ENCODE assay signal across 27 cellular contexts in genomic region chr13:41099986-41100385, GRCh38.
"Had no signal": no experiment of that assay in that cellular context is flagged by ENCODE, and none has a peak within 500 bp of the region (broad histone marks: within the 10 kb centered on the region; RNA-seq: fewer than 3 reads in every experiment).

No MANE protein-coding gene starts in this region.

- H3K4me3 Mint-ChIP-seq: immature natural killer cell; naive thymus-derived CD8-positive, alpha-beta T cell; nephron; neural progenitor cell; stimulated activated naive B cell treated with anti-CD40 and anti-IgM and Interleukin-4, amounts not matched to agents 10 μg/mL and 1 μg/mL and 100 μg/mL, for 72 hours had no signal

- H3K4me3 ChIP-seq: left lung, lower lobe of right lung, neural progenitor cell, right atrium auricular region, right lobe of liver, smooth muscle cell, stomach, testis, thyroid gland, transverse colon, upper lobe of left lung, vagina had no signal

- DNase-seq: hypothalamus; immature natural killer cell; kidney; left colon; left lung; lower lobe of right lung; mammary epithelial cell; mesenchymal stem cell; naive thymus-derived CD8-positive, alpha-beta T cell; occipital lobe; right lobe of liver; stimulated activated CD4-positive, alpha-beta T cell treated with anti-CD3 and anti-CD28 coated beads, Interleukin-2, amount 100 ng/mL, for 24 hours; stimulated activated CD4-positive, alpha-beta T cell treated with anti-CD3 and anti-CD28 coated beads, Interleukin-4, amount 100 ng/mL, for 1 hour; stimulated activated naive B cell treated with anti-CD40 and anti-IgM and Interleukin-4, amounts not matched to agents 10 μg/mL and 1 μg/mL and 100 μg/mL, for 72 hours; stimulated activated naive CD8-positive, alpha-beta T cell treated with anti-CD3 and anti-CD28 coated beads, Interleukin-15, Interleukin-2, amounts not matched to agents 100 U/mL and 50 U/mL, for 24 hours; stomach; testis; thyroid gland; transverse colon; upper lobe of left lung had no signal

- H2AFZ ChIP-seq: neural progenitor cell, parathyroid adenoma had no signal

- H3K36me3 ChIP-seq: left lung, lower lobe of right lung, neural progenitor cell, neutrophil, right atrium auricular region, right lobe of liver, stomach, thyroid gland, transverse colon, upper lobe of left lung, vagina had no signal

- H3K27me3 ChIP-seq: left lung, neural progenitor cell, neutrophil, right atrium auricular region, right lobe of liver, stomach, testis, thyroid gland, transverse colon, upper lobe of left lung, vagina had no signal

- H3K27ac Mint-ChIP-seq: immature natural killer cell; naive thymus-derived CD8-positive, alpha-beta T cell; nephron; neural progenitor cell; stimulated activated naive B cell treated with anti-CD40 and anti-IgM and Interleukin-4, amounts not matched to agents 10 μg/mL and 1 μg/mL and 100 μg/mL, for 72 hours had no signal

- H3K4me2 ChIP-seq: neural progenitor cell, smooth muscle cell had no signal

- H3K4me1 Mint-ChIP-seq: immature natural killer cell; neural progenitor cell; stimulated activated naive B cell treated with anti-CD40 and anti-IgM and Interleukin-4, amounts not matched to agents 10 μg/mL and 1 μg/mL and 100 μg/mL, for 72 hours had no signal

- ATAC-seq: left colon; left lung; lower lobe of right lung; naive thymus-derived CD8-positive, alpha-beta T cell; right lobe of liver; stimulated activated naive B cell treated with anti-CD40 and anti-IgM and Interleukin-4, amounts not matched to agents 10 μg/mL and 1 μg/mL and 100 μg/mL, for 72 hours; stimulated activated naive CD8-positive, alpha-beta T cell treated with anti-CD3 and anti-CD28 coated beads, Interleukin-15, Interleukin-2, amounts not matched to agents 100 U/mL and 50 U/mL, for 24 hours had no signal

- H3K9me3 Mint-ChIP-seq: immature natural killer cell; naive thymus-derived CD8-positive, alpha-beta T cell; nephron; neural progenitor cell had no signal

- H3K27me3 Mint-ChIP-seq: naive thymus-derived CD8-positive, alpha-beta T cell; stimulated activated naive B cell treated with anti-CD40 and anti-IgM and Interleukin-4, amounts not matched to agents 10 μg/mL and 1 μg/mL and 100 μg/mL, for 72 hours had no signal

- H3K9ac ChIP-seq: neural progenitor cell, parathyroid adenoma had no signal

- H3K36me3 Mint-ChIP-seq: naive thymus-derived CD8-positive, alpha-beta T cell; neural progenitor cell; stimulated activated naive B cell treated with anti-CD40 and anti-IgM and Interleukin-4, amounts not matched to agents 10 μg/mL and 1 μg/mL and 100 μg/mL, for 72 hours had no signal

- H3K27ac ChIP-seq: left lung, lower lobe of right lung, neural progenitor cell, neutrophil, parathyroid adenoma, right atrium auricular region, right lobe of liver, stomach, testis, thyroid gland, transverse colon, upper lobe of left lung, vagina had no signal

- H3K79me2 ChIP-seq: parathyroid adenoma had no signal

- H3K4me1 ChIP-seq: left lung, lower lobe of right lung, neural progenitor cell, parathyroid adenoma, right atrium auricular region, testis, thyroid gland, transverse colon, upper lobe of left lung, vagina had no signal

- H3K9me3 ChIP-seq: left lung, lower lobe of right lung, neutrophil, right atrium auricular region, right lobe of liver, stomach, testis, thyroid gland, transverse colon, upper lobe of left lung, vagina had no signal
